Comparison of ENCODE assay signal across 12 cellular contexts in the genomic region with DNA sequence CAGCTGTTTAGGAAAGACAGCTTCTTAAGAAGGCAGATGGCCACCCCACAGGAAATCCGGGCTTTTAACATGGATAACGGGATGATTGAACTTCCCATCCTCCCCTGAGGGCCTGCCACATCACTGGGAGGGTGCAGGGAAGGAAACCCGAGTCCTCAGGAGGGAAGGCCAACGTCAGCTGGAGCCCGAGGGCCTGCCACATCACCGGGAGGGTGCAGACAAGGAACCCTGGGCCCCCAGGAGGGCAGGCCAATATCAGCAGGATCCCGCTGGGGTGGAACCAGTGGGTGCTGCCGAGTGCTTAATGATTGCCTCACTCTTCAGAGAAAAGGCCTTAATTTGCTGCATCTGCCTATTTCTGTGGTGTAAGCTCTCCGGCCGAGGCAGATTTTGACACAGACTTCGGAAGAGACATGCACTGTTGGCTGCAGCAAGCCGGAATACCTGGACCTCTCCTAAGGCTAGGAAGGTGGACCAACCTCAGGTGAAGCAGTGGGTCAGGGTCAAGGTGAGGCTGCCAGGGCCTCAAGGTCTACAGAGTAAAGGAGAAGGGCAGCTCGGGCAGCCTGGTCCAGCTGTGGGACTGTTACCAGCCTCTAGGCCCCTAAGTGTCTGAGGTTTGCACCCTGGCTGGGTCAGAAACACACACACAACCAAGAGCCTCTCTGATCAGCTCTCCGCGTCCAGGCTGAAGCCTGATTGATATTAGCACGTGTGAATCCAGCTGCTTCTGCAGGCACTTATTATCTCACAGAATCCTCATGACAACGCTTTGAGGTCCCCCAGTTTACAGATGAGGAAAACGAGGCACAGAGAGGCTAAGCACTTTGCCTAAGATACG. TPM values are rescaled to one million over a fixed set of nuclear protein-coding genes. Genes with fewer than 3 reads are reported as not detected.
DNase-seq lines count a peak whose midpoint lies in the region; ATAC-seq and TF ChIP-seq lines count a peak whose summit lies in the region.
"Had no signal": no experiment of that assay in that cellular context is flagged by ENCODE, and none has a peak within 500 bp of the region (broad histone marks: within the 10 kb centered on the region; RNA-seq: fewer than 3 reads in every experiment).

No MANE protein-coding gene starts in this region.

- H3K9me3 Mint-ChIP-seq in stimulated activated memory B cell treated with anti-CD40 and anti-IgM and Interleukin-4, amounts not matched to agents 10 μg/mL and 1 μg/mL and 100 μg/mL, for 72 hours = no peaks in the 10 kb centered on the region

- H2AFZ ChIP-seq in hepatocyte = no peak overlapping the region

- no peaks in the 10 kb centered on the region for H3K9me3 ChIP-seq in hepatocyte (ENCODE audit: low read depth)
- no peaks in the 10 kb centered on the region for H3K9me3 ChIP-seq in aorta (ENCODE audit: control insufficient read depth, low read length)
- H3K9me3 ChIP-seq: gastrocnemius medialis had no signal

- H3K4me1 ChIP-seq in hepatocyte (ENCODE audit: insufficient read depth) (peaks cover 31% of the 10 kb centered on the region), aorta (ENCODE audit: control insufficient read depth in 1 of 2, insufficient read depth in 2 of 2, low read length in 2 of 2) (no peaks in the 10 kb centered on the region)
- H3K4me1 ChIP-seq: gastrocnemius medialis had no signal

- DNase-seq in left ventricle myocardium superior (peak; percentile 21), Right ventricle myocardium inferior (ENCODE audit: missing footprints) (no peak), T1000 (lab: John Stamatoyannopoulos, UW) (peak; percentile 35), hepatocyte (ENCODE audit: low spot score) (peak; percentile 58), aorta (peak; percentile 31 to 65), NCI-H1105 treated with DMSO at 0.1 percent for 48 hours (lab: John Stamatoyannopoulos, UW) (no peak), GM10266 (ENCODE audit: extremely low spot score) (no peak)
- DNase-seq: central memory CD4-positive, alpha-beta T cell; GOT3 had no signal

- peaks cover 34% of the 10 kb centered on the region for H3K27me3 Mint-ChIP-seq in stimulated activated memory B cell treated with anti-CD40 and anti-IgM and Interleukin-4, amounts not matched to agents 10 μg/mL and 1 μg/mL and 100 μg/mL, for 72 hours

- H3K4me2 ChIP-seq in hepatocyte = no peak overlapping the region

- H3K27ac Mint-ChIP-seq in stimulated activated memory B cell treated with anti-CD40 and anti-IgM and Interleukin-4, amounts not matched to agents 10 μg/mL and 1 μg/mL and 100 μg/mL, for 72 hours = no peak overlapping the region

- H3K4me3 ChIP-seq in hepatocyte (no peak overlapping the region), aorta (ENCODE audit: low read length in 2 of 2) (no peak overlapping the region)
- H3K4me3 ChIP-seq: gastrocnemius medialis, lung had no signal

- H3K4me3 Mint-ChIP-seq in stimulated activated memory B cell treated with anti-CD40 and anti-IgM and Interleukin-4, amounts not matched to agents 10 μg/mL and 1 μg/mL and 100 μg/mL, for 72 hours = no peak overlapping the region

- H3K27me3 ChIP-seq in hepatocyte (no peaks in the 10 kb centered on the region), aorta (ENCODE audit: control insufficient read depth in 1 of 2, insufficient read depth in 2 of 2, low read length in 1 of 2) (no peaks in the 10 kb centered on the region)

- peak overlapping the region; percentile 86 for H3K27ac ChIP-seq in hepatocyte
- no peak overlapping the region for H3K27ac ChIP-seq in aorta (ENCODE audit: low read depth in 1 of 2, low read length in 2 of 2)
- H3K27ac ChIP-seq: gastrocnemius medialis had no signal

- H3K36me3 ChIP-seq in hepatocyte (replicated peaks; ENCODE audit: insufficient read depth, low read depth) (no peaks in the 10 kb centered on the region), aorta (ENCODE audit: control insufficient read depth in 1 of 2, insufficient read depth in 2 of 2, low read length in 1 of 2) (no peaks in the 10 kb centered on the region)
- H3K36me3 ChIP-seq: gastrocnemius medialis had no signal

- no peaks in the 10 kb centered on the region for H3K79me2 ChIP-seq in hepatocyte

- no peaks in the 10 kb centered on the region for H4K20me1 ChIP-seq in hepatocyte (ENCODE audit: insufficient read depth, poor library complexity, severe bottlenecking)

- WGBS in hepatocyte (ENCODE audit: low lambda C conversion rate, missing lambda C conversion rate) = 70% methylated on average over 19 of the region's 19 CpGs
- WGBS in aorta, 2 donors = 92 to 94% methylated on average over 19 of the region's 19 CpGs

- ATAC-seq in left ventricle myocardium superior (no peak), Right ventricle myocardium inferior (no peak), aorta (ENCODE audit: low FRiP score) (no peak)
- no peak for ATAC-seq in stimulated activated memory B cell treated with anti-CD40 and anti-IgM and Interleukin-4, amounts not matched to agents 10 μg/mL and 1 μg/mL and 100 μg/mL, for 72 hours
- ATAC-seq: gastrocnemius medialis had no signal

- H3K36me3 Mint-ChIP-seq in stimulated activated memory B cell treated with anti-CD40 and anti-IgM and Interleukin-4, amounts not matched to agents 10 μg/mL and 1 μg/mL and 100 μg/mL, for 72 hours = no peaks in the 10 kb centered on the region

- no peaks in the 10 kb centered on the region for H3K9me2 ChIP-seq in hepatocyte (replicated peaks; ENCODE audit: insufficient read depth)

- H3K4me1 Mint-ChIP-seq in stimulated activated memory B cell treated with anti-CD40 and anti-IgM and Interleukin-4, amounts not matched to agents 10 μg/mL and 1 μg/mL and 100 μg/mL, for 72 hours = no peaks in the 10 kb centered on the region

- TF ChIP-seq CTCF in hepatocyte (IDR thresholded peaks at IDR 0.05; ENCODE audit: poor library complexity) = no peak
- no peak for TF ChIP-seq CTCF in GM10266 (IDR thresholded peaks at IDR 0.05; ENCODE audit: control insufficient read depth, insufficient read depth, low read depth, missing control alignments)

- intact Hi-C loops in left ventricle myocardium superior (cut with micrococcal nuclease) (no loop called here), Right ventricle myocardium inferior (cut with DNase I) (no loop called here), aorta (cut with DNase I) (no loop called here)

RNA-seq across cellular contexts. Expression of a gene that starts 14.8 kb away (rescaled TPM):
- total RNA-seq in left ventricle myocardium superior (14.8 TPM), Right ventricle myocardium inferior (18.7 TPM), hepatocyte (163 and 342 TPM in 2 replicates), aorta (100 to 1,000 TPM; 108 to 159 TPM)
- polyA plus RNA-seq in hepatocyte (347 and 371 TPM in 2 replicates), aorta (10 to 100 TPM; 18.7 to 57.7 TPM)

Comparison
In these comparisons a context has a peak if more than half of its experiments do, and no peak if none do; other contexts are left out.
1. DNase-seq: peak in left ventricle myocardium superior (single experiment), T1000 (single experiment), hepatocyte (single experiment) and aorta (2 of 2); none in Right ventricle myocardium inferior (single experiment), NCI-H1105 treated with DMSO at 0.1 percent for 48 hours (single experiment) and GM10266 (single experiment).